In genomic region chr9:121491111-121491510, GRCh38 we compare ENCODE assay signal across 31 cellular contexts. TPM values are rescaled to one million over a fixed set of nuclear protein-coding genes. Genes with fewer than 3 reads are reported as not detected.
"Had no signal": no experiment of that assay in that cellular context is flagged by ENCODE, and none has a peak within 500 bp of the region (broad histone marks: within the 10 kb centered on the region; RNA-seq: fewer than 3 reads in every experiment).

No MANE protein-coding gene starts in this region.

- H3K36me3 ChIP-seq: brain microvascular endothelial cell, Peyer's patch had no signal

- DNase-seq: activated B cell treated with CpG ODN at 0.5 μM for 24 hours; activated CD4-positive, alpha-beta memory T cell treated with anti-CD3 and anti-CD28 coated beads for 36 hours; activated CD4-positive, alpha-beta T cell treated with anti-CD3 and anti-CD28 coated beads for 4 hours; activated CD4-positive, alpha-beta T cell treated with anti-CD3 and anti-CD28 coated beads, Interleukin-2, amount 50 U/mL, for 1 hour; activated CD4-positive, CD25-positive, alpha-beta regulatory T cell treated with anti-CD3 and anti-CD28 coated beads, Interleukin-2, amount 50 U/mL, for 72 hours; activated CD8-positive, alpha-beta memory T cell treated with anti-CD3 and anti-CD28 coated beads, Interleukin-2, amount 50 U/mL, for 4 hours; activated effector memory CD4-positive, alpha-beta T cell treated with Interleukin-2 at 50 U/mL for 16 hours; activated naive CD4-positive, alpha-beta T cell treated with anti-CD3 and anti-CD28 coated beads, Interleukin-2, amount 10 ng/mL, durations not matched to agents 7 days and 5 days; activated naive CD8-positive, alpha-beta T cell treated with anti-CD3 and anti-CD28 coated beads, Interleukin-2, amount 50 U/mL, for 24 hours; activated T-cell treated with anti-CD3 and anti-CD28 coated beads for 4 hours; activated T-cell treated with anti-CD3 and anti-CD28 coated beads, Interleukin-2, amount 50 U/mL, for 4 hours; anterior cingulate cortex; brain microvascular endothelial cell; central memory CD4-positive, alpha-beta T cell; NCI-H1436 treated with DMSO at 0.1 percent for 48 hours; NCI-H1694 treated with DMSO at 0.1 percent for 48 hours; NCI-H2029; NCI-H510A; NCI-H526; NCI-H748 treated with DMSO at 0.1 percent for 48 hours; NK-92 treated with Interleukin-12 subunit alpha and Interleukin-12 subunit beta, amount 100 ng/mL, for 24 hours; PC-3; Peyer's patch; SIG-M5; SW 1271; T-helper 1 cell; T-helper 2 cell; T-helper 9 cell had no signal

- H3K27ac ChIP-seq: brain microvascular endothelial cell, Peyer's patch, RWPE1, VCaP had no signal

- H3K27me3 ChIP-seq: brain microvascular endothelial cell, Peyer's patch had no signal

- H3K9me3 ChIP-seq: Peyer's patch had no signal

- H3K4me3 ChIP-seq: Peyer's patch had no signal

RNA-seq across cellular contexts. Expression of gene GGTA1, which starts 8.5 kb away (rescaled TPM):
- total RNA-seq: activated B cell treated with CpG ODN at 0.5 μM for 24 hours; activated CD4-positive, alpha-beta memory T cell treated with anti-CD3 and anti-CD28 coated beads for 36 hours; activated T-cell treated with anti-CD3 and anti-CD28 coated beads, Interleukin-2, amount 50 U/mL, for 4 hours; MCF 10A; PC-3 had no signal
